In the genomic region with DNA sequence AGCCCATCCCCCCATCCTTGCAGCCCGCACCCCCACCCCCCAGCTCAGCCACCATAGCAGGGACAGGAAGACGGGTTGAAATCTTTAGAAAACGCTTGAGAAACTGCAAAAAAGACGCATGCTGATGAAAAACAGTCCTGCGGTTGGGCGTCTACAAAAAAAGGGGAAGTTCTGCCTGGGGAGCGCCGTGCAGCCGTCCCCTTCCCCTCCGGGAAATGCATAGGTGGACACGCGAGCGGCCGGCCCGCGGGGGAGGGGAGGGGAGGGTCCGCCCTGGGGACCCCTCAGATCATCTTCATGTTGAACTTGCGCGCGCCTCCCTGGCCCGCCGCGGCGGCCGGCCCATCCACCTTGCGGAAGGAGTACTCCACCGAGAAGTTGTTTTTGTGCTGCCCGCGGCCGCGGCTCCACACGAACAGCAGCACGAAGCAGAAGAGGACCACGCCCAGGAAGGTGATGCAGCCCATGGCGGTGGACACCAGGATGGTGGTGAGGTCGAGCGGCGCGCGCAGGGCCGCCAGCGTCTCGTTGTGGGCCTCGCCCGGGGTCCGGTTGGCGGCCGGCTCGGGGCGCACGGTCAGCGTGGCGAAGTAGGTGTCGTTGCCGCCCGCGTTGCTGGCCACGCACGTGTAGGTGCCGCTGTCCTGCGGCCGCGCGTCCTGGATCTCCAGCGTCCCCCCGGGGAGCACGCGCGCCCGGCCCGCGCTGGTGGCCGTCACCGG, we compare ENCODE assay signal across 8 cellular contexts. TPM values are rescaled to one million over a fixed set of nuclear protein-coding genes. Genes with fewer than 3 reads are reported as not detected.
DNase-seq lines count a peak whose midpoint lies in the region; ATAC-seq and TF ChIP-seq lines count a peak whose summit lies in the region.

No MANE protein-coding gene starts in this region.

- peak overlapping the region; percentile 87 to 96 (median 91) for H3K4me3 Mint-ChIP-seq in naive thymus-derived CD4-positive, alpha-beta T cell

- peak; percentile 50 to 58 for DNase-seq in stimulated activated CD4-positive, alpha-beta T cell treated with anti-CD3 and anti-CD28 coated beads, Interleukin-2, amount 100 ng/mL, for 24 hours
- DNase-seq in stimulated activated CD4-positive, alpha-beta T cell treated with anti-CD3 and anti-CD28 coated beads, Interleukin-12 subunit alpha, Interleukin-12 subunit beta, amount 100 ng/mL, for 4 hours = no peak
- DNase-seq in colonic mucosa = peak; percentile 25
- DNase-seq in naive thymus-derived CD4-positive, alpha-beta T cell = peak; percentile 54 to 77 (median 66)
- no peak for DNase-seq in glomerular visceral epithelial cell (ENCODE audit: extremely low spot score)
- DNase-seq in OCI-M2 (lab: John Stamatoyannopoulos, UW; ENCODE audit: unreplicated experiment) = no peak

- H3K9me2 ChIP-seq in SU-DHL-6 (replicated peaks; ENCODE audit: insufficient read depth, low read length) = no peaks in the 10 kb centered on the region

- H3K36me3 Mint-ChIP-seq in naive thymus-derived CD4-positive, alpha-beta T cell = peaks cover under 1 to 21% (median 4%) of the 10 kb centered on the region in 5 donors

- no peak for TF ChIP-seq CTCF in SU-DHL-6 (IDR thresholded peaks at IDR 0.05; ENCODE audit: insufficient read depth, low read length, poor library complexity, severe bottlenecking)
- TF ChIP-seq CTCF in colonic mucosa (IDR thresholded peaks at IDR 0.05) = no peak

- peaks cover 0 to 2% (median 0%) of the 10 kb centered on the region in 11 donors for H3K9me3 Mint-ChIP-seq in naive thymus-derived CD4-positive, alpha-beta T cell

- intact Hi-C loops in colonic mucosa (cut with DNase I) = no loop called here
- intact Hi-C loops in naive thymus-derived CD4-positive, alpha-beta T cell (cut with micrococcal nuclease) = loop anchor here (1.0 to 2.0 kb wide), 4 partner anchors 15 to 54 kb away; partner anchors contain the start of genes LSM7 (in 1 of the 2), PLEKHJ1 (in 1 of the 2), SF3A2 (in 1 of the 2) and SPPL2B (in 1 of the 2)

- H3K27ac ChIP-seq in SU-DHL-6 (ENCODE audit: low read depth, low read length) (peak overlapping the region; percentile 75), colonic mucosa (peak overlapping the region; percentile 22)
- peak overlapping the region; percentile 59 for H3K27ac ChIP-seq in naive thymus-derived CD4-positive, alpha-beta T cell (ENCODE audit: low read depth, low read length)

- H3K9me3 ChIP-seq in SU-DHL-6 (ENCODE audit: insufficient read depth, low read length) (no peaks in the 10 kb centered on the region), colonic mucosa (no peaks in the 10 kb centered on the region)
- H3K9me3 ChIP-seq in naive thymus-derived CD4-positive, alpha-beta T cell (ENCODE audit: control insufficient read depth in 2 of 3, low read length in 3 of 3) = no peaks in the 10 kb centered on the region

- POLR2A ChIA-PET in naive thymus-derived CD4-positive, alpha-beta T cell (lab: Charles Lee) = interaction anchor here (0.7 to 2.7 kb wide), 16 partner anchors 9 to 328 kb away, joined by 3 to 18 read pairs (median 6); no protein-coding TSS in a partner anchor

- peak overlapping the region; percentile 12 for H2AFZ ChIP-seq in SU-DHL-6 (ENCODE audit: low read depth, low read length, severe bottlenecking)

- H3K4me2 ChIP-seq in SU-DHL-6 (ENCODE audit: low read depth, low read length, poor library complexity, severe bottlenecking) = peak overlapping the region; percentile 68

- CTCF ChIA-PET in naive thymus-derived CD4-positive, alpha-beta T cell (lab: Charles Lee) = interaction anchor here (0.6 to 3.1 kb wide), 5 partner anchors 16 to 162 kb away, joined by 3 to 15 read pairs (median 3); no protein-coding TSS in a partner anchor

- H3K4me3 ChIP-seq in SU-DHL-6 (ENCODE audit: insufficient read depth, low read length, poor library complexity, severe bottlenecking) = peak overlapping the region; percentile 52
- peak overlapping the region; percentile 25 for H3K4me3 ChIP-seq in colonic mucosa
- peak overlapping the region; percentile 74 for H3K4me3 ChIP-seq in naive thymus-derived CD4-positive, alpha-beta T cell (ENCODE audit: low read length)

- H3K4me1 ChIP-seq in colonic mucosa = peaks cover 11% of the 10 kb centered on the region
- H3K4me1 ChIP-seq in naive thymus-derived CD4-positive, alpha-beta T cell (ENCODE audit: control insufficient read depth in 2 of 2, insufficient read depth in 2 of 2, low read length in 2 of 2) = peaks cover 15 to 19% of the 10 kb centered on the region in 2 donors

- peak overlapping the region; percentile 51 for H3K9ac ChIP-seq in SU-DHL-6 (ENCODE audit: low read length)
- peak overlapping the region; percentile 34 to 60 for H3K9ac ChIP-seq in colonic mucosa (ENCODE audit: low read depth in 2 of 2, low read length in 2 of 2)

- 0 out of 2 replicates have a peak, but pooled peaks cover 3% of the 10 kb centered on the region for H3F3A ChIP-seq in SU-DHL-6 (ENCODE audit: insufficient read depth)

- H4K20me1 ChIP-seq in SU-DHL-6 (ENCODE audit: low read depth, low read length) = no peaks in the 10 kb centered on the region

- peak; percentile 77 for ATAC-seq in naive thymus-derived CD4-positive, alpha-beta T cell
- ATAC-seq in HG03196 (IDR thresholded peaks at IDR 0.05; ENCODE audit: unreplicated experiment) = no peak

- no peaks in the 10 kb centered on the region for H3K79me2 ChIP-seq in SU-DHL-6 (ENCODE audit: insufficient read depth, low read length)

- H3K4me1 Mint-ChIP-seq in naive thymus-derived CD4-positive, alpha-beta T cell = peaks cover 22 to 42% (median 31%) of the 10 kb centered on the region in 7 donors

- H3K27me3 ChIP-seq in SU-DHL-6 (ENCODE audit: low read length) (no peaks in the 10 kb centered on the region), colonic mucosa (peaks cover 34% of the 10 kb centered on the region)
- H3K27me3 ChIP-seq in naive thymus-derived CD4-positive, alpha-beta T cell (ENCODE audit: control insufficient read depth in 2 of 2, insufficient read depth in 2 of 2, low read length in 2 of 2) = no peaks in the 10 kb centered on the region

- H3K36me3 ChIP-seq in SU-DHL-6 (ENCODE audit: low read length) = no peaks in the 10 kb centered on the region
- H3K36me3 ChIP-seq in colonic mucosa = no peaks in the 10 kb centered on the region
- H3K36me3 ChIP-seq in naive thymus-derived CD4-positive, alpha-beta T cell (ENCODE audit: control insufficient read depth in 2 of 3, insufficient read depth in 3 of 3, low read length in 3 of 3) = peaks cover 0 to 3% (median 0%) of the 10 kb centered on the region in 3 experiments

- peak overlapping the region; percentile 88 to 98 (median 92) for H3K27ac Mint-ChIP-seq in naive thymus-derived CD4-positive, alpha-beta T cell

- no peaks in the 10 kb centered on the region for H3K27me3 Mint-ChIP-seq in naive thymus-derived CD4-positive, alpha-beta T cell

RNA-seq across cellular contexts. Expression of gene PEAK3, which starts 7.9 kb away (rescaled TPM):
- under 1 TPM; 0.29 to 0.72 TPM for total RNA-seq in colonic mucosa
- total RNA-seq in naive thymus-derived CD4-positive, alpha-beta T cell = 1 to 10 TPM in 1 of 5 experiments, under 1 TPM in 3, not detected in 1; 0.14 to 3.9 (median 0.45) TPM
- polyA plus RNA-seq in naive thymus-derived CD4-positive, alpha-beta T cell = under 1 TPM; 0.14 to 0.44 TPM

RNA-seq across cellular contexts. Expression of gene LINGO3, which starts 18.1 kb away (rescaled TPM):
- under 1 TPM in 1 of 2 donors, not detected in 1; 0.58 TPM for total RNA-seq in colonic mucosa
- total RNA-seq in naive thymus-derived CD4-positive, alpha-beta T cell = 1 to 10 TPM in 2 of 5 experiments, under 1 TPM in 3; 0.27 to 1.8 (median 0.72) TPM
- 10 to 100 TPM in 1 of 2 donors, 1 to 10 TPM in 1; 3.6 to 12.9 TPM for polyA plus RNA-seq in naive thymus-derived CD4-positive, alpha-beta T cell

RNA-seq across cellular contexts. Expression of gene JSRP1, which starts 33.7 kb away (rescaled TPM):
- total RNA-seq in colonic mucosa = 1 to 10 TPM in 1 of 2 donors, under 1 TPM in 1; 0.64 to 1.3 TPM
- under 1 TPM in 3 of 5 experiments, not detected in 2; 0.24 to 0.41 (median 0.27) TPM for total RNA-seq in naive thymus-derived CD4-positive, alpha-beta T cell
- under 1 TPM in 1 of 2 donors, not detected in 1; 0.54 TPM for polyA plus RNA-seq in naive thymus-derived CD4-positive, alpha-beta T cell

RNA-seq across cellular contexts. Expression of gene LSM7, which starts 38.5 kb away (rescaled TPM):
- total RNA-seq in colonic mucosa = 100 to 1,000 TPM in 1 of 2 donors, 10 to 100 TPM in 1; 99.0 to 185 TPM
- 100 to 1,000 TPM in 3 of 5 experiments, 10 to 100 TPM in 2; 79.4 to 131 (median 102) TPM for total RNA-seq in naive thymus-derived CD4-positive, alpha-beta T cell
- 100 to 1,000 TPM; 142 to 182 TPM for polyA plus RNA-seq in naive thymus-derived CD4-positive, alpha-beta T cell

RNA-seq across cellular contexts. Expression of gene SPPL2B, which starts 38.6 kb away (rescaled TPM):
- total RNA-seq in colonic mucosa = 100 to 1,000 TPM; 108 to 206 TPM
- total RNA-seq in naive thymus-derived CD4-positive, alpha-beta T cell = 100 to 1,000 TPM in 4 of 5 experiments, 10 to 100 TPM in 1; 92.2 to 150 (median 140) TPM
- polyA plus RNA-seq in naive thymus-derived CD4-positive, alpha-beta T cell = 10 to 100 TPM; 11.1 to 15.7 TPM

Comparison
In these comparisons a context has a peak if more than half of its experiments do, and no peak if none do; other contexts are left out.
1. DNase-seq: peak in stimulated activated CD4-positive, alpha-beta T cell treated with anti-CD3 and anti-CD28 coated beads, Interleukin-2, amount 100 ng/mL, for 24 hours (2 of 2), colonic mucosa (single experiment) and naive thymus-derived CD4-positive, alpha-beta T cell (9 of 9); none in stimulated activated CD4-positive, alpha-beta T cell treated with anti-CD3 and anti-CD28 coated beads, Interleukin-12 subunit alpha, Interleukin-12 subunit beta, amount 100 ng/mL, for 4 hours (single experiment), glomerular visceral epithelial cell (single experiment) and OCI-M2 (single experiment).
2. H3K27ac ChIP-seq: peak in every context shown above with its lines; median percentile 75 in SU-DHL-6; 59 in naive thymus-derived CD4-positive, alpha-beta T cell; 22 in colonic mucosa.
3. Peak in every context shown above with its lines, with median percentiles within 50 percentile points of each other: H3K4me3 ChIP-seq.